In the genomic region with DNA sequence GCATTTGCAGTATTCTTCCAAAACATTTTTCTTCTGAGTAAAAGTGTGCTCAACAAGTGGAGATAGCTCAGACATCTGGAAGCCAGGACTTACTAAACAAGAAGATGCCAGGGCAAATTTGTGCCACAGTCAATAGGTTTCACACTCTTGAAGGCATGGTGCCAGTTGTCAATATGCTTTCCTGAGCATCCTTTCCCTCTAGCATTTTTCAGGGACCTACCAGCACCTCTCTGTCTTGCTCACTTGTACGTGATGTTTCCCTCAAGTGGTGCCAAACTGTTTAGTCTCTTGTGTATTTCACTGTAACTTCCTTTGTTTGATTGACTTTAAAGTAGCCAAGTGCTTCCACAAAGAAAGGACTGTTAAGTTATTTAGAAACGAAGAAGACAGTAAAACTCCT, we compare ENCODE assay signal across 10 cellular contexts.
DNase-seq lines count a peak whose midpoint lies in the region; ATAC-seq and TF ChIP-seq lines count a peak whose summit lies in the region.
"Had no signal": no experiment of that assay in that cellular context is flagged by ENCODE, and none has a peak within 500 bp of the region (broad histone marks: within the 10 kb centered on the region; RNA-seq: fewer than 3 reads in every experiment).

No MANE protein-coding gene starts in this region.

- CTCF ChIA-PET in T-cell (lab: Charles Lee) = interaction anchor here (0.7 to 2.2 kb wide), 7 partner anchors 10 to 109 kb away, joined by 3 to 7 read pairs (median 3); no protein-coding TSS in a partner anchor

- peak overlapping the region; percentile 74 for H3K4me3 Mint-ChIP-seq in activated naive CD4-positive, alpha-beta T cell treated with anti-CD3 and anti-CD28 coated beads, Interleukin-2, amount 50 U/mL, for 24 hours
- peak overlapping the region; percentile 49 to 72 (median 62) for H3K4me3 Mint-ChIP-seq in T-cell
- H3K4me3 Mint-ChIP-seq in effector memory CD8-positive, alpha-beta T cell = peak overlapping the region; percentile 37 to 76
- peak overlapping the region; percentile 65 for H3K4me3 Mint-ChIP-seq in stimulated activated memory B cell treated with anti-CD40 and anti-IgM and Interleukin-4, amounts not matched to agents 10 μg/mL and 1 μg/mL and 100 μg/mL, for 72 hours

- H3K9me3 Mint-ChIP-seq in activated naive CD4-positive, alpha-beta T cell treated with anti-CD3 and anti-CD28 coated beads, Interleukin-2, amount 50 U/mL, for 24 hours = no peaks in the 10 kb centered on the region
- no peaks in the 10 kb centered on the region for H3K9me3 Mint-ChIP-seq in T-cell
- no peaks in the 10 kb centered on the region for H3K9me3 Mint-ChIP-seq in effector memory CD8-positive, alpha-beta T cell
- no peaks in the 10 kb centered on the region for H3K9me3 Mint-ChIP-seq in stimulated activated memory B cell treated with anti-CD40 and anti-IgM and Interleukin-4, amounts not matched to agents 10 μg/mL and 1 μg/mL and 100 μg/mL, for 72 hours

- no peak for TF ChIP-seq POLR2A in erythroblast (IDR thresholded peaks at IDR 0.05; ENCODE audit: low read length)

- peaks cover 85% of the 10 kb centered on the region for H3K4me1 Mint-ChIP-seq in activated naive CD4-positive, alpha-beta T cell treated with anti-CD3 and anti-CD28 coated beads, Interleukin-2, amount 50 U/mL, for 24 hours
- H3K4me1 Mint-ChIP-seq in T-cell = peaks cover 78 to 85% (median 83%) of the 10 kb centered on the region in 3 donors
- H3K4me1 Mint-ChIP-seq in effector memory CD8-positive, alpha-beta T cell (ENCODE audit: low read depth in 2 of 2) = peaks cover 43 to 52% of the 10 kb centered on the region in 2 donors
- H3K4me1 Mint-ChIP-seq in stimulated activated memory B cell treated with anti-CD40 and anti-IgM and Interleukin-4, amounts not matched to agents 10 μg/mL and 1 μg/mL and 100 μg/mL, for 72 hours = peaks cover 65% of the 10 kb centered on the region

- ATAC-seq in T-cell (replicated peaks in 1 of 4) (no peak), foreskin keratinocyte (no peak)
- ATAC-seq in effector memory CD8-positive, alpha-beta T cell (replicated peaks) = no peak
- ATAC-seq in stimulated activated memory B cell treated with anti-CD40 and anti-IgM and Interleukin-4, amounts not matched to agents 10 μg/mL and 1 μg/mL and 100 μg/mL, for 72 hours = no peak

- H3K4me1 ChIP-seq in foreskin keratinocyte = no peaks in the 10 kb centered on the region
- H3K4me1 ChIP-seq: BE2C had no signal

- TF ChIP-seq CTCF in foreskin keratinocyte (conservative IDR thresholded peaks at IDR 0.05) = no peak

- peak overlapping the region; percentile 92 for H3K27ac Mint-ChIP-seq in activated naive CD4-positive, alpha-beta T cell treated with anti-CD3 and anti-CD28 coated beads, Interleukin-2, amount 50 U/mL, for 24 hours
- peak overlapping the region; percentile 79 to 83 for H3K27ac Mint-ChIP-seq in T-cell
- H3K27ac Mint-ChIP-seq in effector memory CD8-positive, alpha-beta T cell = peak overlapping the region; percentile 74 to 83
- peak overlapping the region; percentile 89 for H3K27ac Mint-ChIP-seq in stimulated activated memory B cell treated with anti-CD40 and anti-IgM and Interleukin-4, amounts not matched to agents 10 μg/mL and 1 μg/mL and 100 μg/mL, for 72 hours

- H3K27me3 ChIP-seq in foreskin keratinocyte = peaks cover 4% of the 10 kb centered on the region
- H3K27me3 ChIP-seq: BE2C had no signal

- no peak for DNase-seq in activated naive CD4-positive, alpha-beta T cell (lab: John Stamatoyannopoulos, UW)
- DNase-seq in T-cell = no peak
- DNase-seq in effector memory CD8-positive, alpha-beta T cell = no peak
- DNase-seq in erythroblast (lab: John Stamatoyannopoulos, UW) = no peak
- DNase-seq in foreskin keratinocyte = no peak
- DNase-seq in NCI-H2196 treated with DMSO at 0.1 percent for 48 hours (lab: John Stamatoyannopoulos, UW; ENCODE audit: unreplicated experiment) = no peak
- DNase-seq: BE2C, NCI-H2171 treated with DMSO at 0.1 percent for 48 hours had no signal

- POLR2A ChIA-PET in T-cell (lab: Charles Lee) = interaction anchor here in 1 of 2 donors (0.6 to 10.2 kb wide), 3 partner anchors 11 to 667 kb away, joined by 3 to 131 read pairs (median 6); no protein-coding TSS in a partner anchor

- H3K27ac ChIP-seq in foreskin keratinocyte = no peak overlapping the region

- no peaks in the 10 kb centered on the region for H3K27me3 Mint-ChIP-seq in activated naive CD4-positive, alpha-beta T cell treated with anti-CD3 and anti-CD28 coated beads, Interleukin-2, amount 50 U/mL, for 24 hours
- no peaks in the 10 kb centered on the region for H3K27me3 Mint-ChIP-seq in T-cell
- H3K27me3 Mint-ChIP-seq in effector memory CD8-positive, alpha-beta T cell = no peaks in the 10 kb centered on the region
- no peaks in the 10 kb centered on the region for H3K27me3 Mint-ChIP-seq in stimulated activated memory B cell treated with anti-CD40 and anti-IgM and Interleukin-4, amounts not matched to agents 10 μg/mL and 1 μg/mL and 100 μg/mL, for 72 hours

- H3K36me3 Mint-ChIP-seq in activated naive CD4-positive, alpha-beta T cell treated with anti-CD3 and anti-CD28 coated beads, Interleukin-2, amount 50 U/mL, for 24 hours = peaks cover 13% of the 10 kb centered on the region
- peaks cover 30% of the 10 kb centered on the region for H3K36me3 Mint-ChIP-seq in T-cell
- peaks cover 55% of the 10 kb centered on the region for H3K36me3 Mint-ChIP-seq in effector memory CD8-positive, alpha-beta T cell (ENCODE audit: insufficient read depth)
- H3K36me3 Mint-ChIP-seq in stimulated activated memory B cell treated with anti-CD40 and anti-IgM and Interleukin-4, amounts not matched to agents 10 μg/mL and 1 μg/mL and 100 μg/mL, for 72 hours = peaks cover 30% of the 10 kb centered on the region
